In genomic region chr5:123186762-123187161, GRCh38 we compare ENCODE assay signal across 26 cellular contexts.
DNase-seq lines count a peak whose midpoint lies in the region; FAIRE-seq lines count a peak whose summit lies in the region.
"Had no signal": no experiment of that assay in that cellular context is flagged by ENCODE, and none has a peak within 500 bp of the region (broad histone marks: within the 10 kb centered on the region; RNA-seq: fewer than 3 reads in every experiment).

No MANE protein-coding gene starts in this region.

- H3K4ac ChIP-seq in mesendoderm (ENCODE audit: low read depth, low read length), result no peak overlapping the region

- H3K4me1 ChIP-seq in mesendoderm (ENCODE audit: control insufficient read depth, low read depth, low read length), result peaks cover 2% of the 10 kb centered on the region
- H3K4me1 ChIP-seq: A549, BE2C had no signal

- H3K18ac ChIP-seq in mesendoderm (ENCODE audit: low read length), result no peak overlapping the region

- no peak overlapping the region for H2AK5ac ChIP-seq in mesendoderm (ENCODE audit: low read length)

- H3K27ac ChIP-seq in mesendoderm (ENCODE audit: low read depth, low read length), result no peak overlapping the region
- H3K27ac ChIP-seq: A549; BLaER1 treated with 17β-estradiol and CSF1 and Interleukin-3, amounts not matched to agents 10 nM and 100 nM; GM23248 had no signal

- DNase-seq in NCI-H82 (lab: John Stamatoyannopoulos, UW) (peak; percentile 19), NCI-H82 treated with DMSO at 0.1 percent for 48 hours (lab: John Stamatoyannopoulos, UW; ENCODE audit: unreplicated experiment) (no peak), SK-N-DZ (ENCODE audit: low spot score) (peak; percentile 59), mesendoderm (peak; percentile 48), retina (peak; percentile 46), urothelium cell line (ENCODE audit: low spot score) (no peak)
- no peak for DNase-seq in activated T-cell treated with anti-CD3 and anti-CD28 coated beads, Interleukin-2, amount 50 U/mL, for 1 hour
- DNase-seq: 8988T; ACHN; AML-193; BE2C; Calu3; CD4-positive, alpha-beta T cell; CD8-positive, alpha-beta memory T cell; COR-L47; DMS53; DMS79 treated with DMSO at 0.1 percent for 48 hours; GM23248; H7; HCEC 1CT had no signal

- no peak overlapping the region for H3K23ac ChIP-seq in mesendoderm (ENCODE audit: low read length)

- no peak for FAIRE-seq in urothelium cell line (lab: Jason Lieb, UNC)
- FAIRE-seq: A549, G401.6, GM12892, GM19239, H1 had no signal

- no peak overlapping the region for H3K4me2 ChIP-seq in mesendoderm (ENCODE audit: low read length)
- H3K4me2 ChIP-seq: A549; BLaER1 treated with 17β-estradiol and CSF1 and Interleukin-3, amounts not matched to agents 10 nM and 100 nM had no signal

- no CpG with 5 or more reads among the region's 6 CpGs for WGBS in mesendoderm (ENCODE audit: extremely low coverage, insufficient coverage, low lambda C conversion rate)

- no peak overlapping the region for H4K8ac ChIP-seq in mesendoderm (ENCODE audit: low read depth, low read length)

- H3K36me3 ChIP-seq in mesendoderm (ENCODE audit: control insufficient read depth, insufficient read depth, low read length), result no peaks in the 10 kb centered on the region
- H3K36me3 ChIP-seq: BE2C; BLaER1 treated with 17β-estradiol and CSF1 and Interleukin-3, amounts not matched to agents 10 nM and 100 nM had no signal

- no peaks in the 10 kb centered on the region for H3K79me1 ChIP-seq in mesendoderm (ENCODE audit: low read length)

- H3K9ac ChIP-seq in mesendoderm (ENCODE audit: low read length), result no peak overlapping the region
- H3K9ac ChIP-seq: BLaER1 treated with 17β-estradiol and CSF1 and Interleukin-3, amounts not matched to agents 10 nM and 100 nM; GM23248 had no signal

- no peaks in the 10 kb centered on the region for H3K27me3 ChIP-seq in mesendoderm (ENCODE audit: insufficient read depth, low read length, poor library complexity)
- H3K27me3 ChIP-seq: BLaER1 treated with 17β-estradiol and CSF1 and Interleukin-3, amounts not matched to agents 10 nM and 100 nM had no signal

- no peak overlapping the region for H3K4me3 ChIP-seq in mesendoderm (ENCODE audit: low read length)
- H3K4me3 ChIP-seq: A549; BLaER1 treated with 17β-estradiol and CSF1 and Interleukin-3, amounts not matched to agents 10 nM and 100 nM; GM23248 had no signal

- no peak overlapping the region for H2BK120ac ChIP-seq in mesendoderm (ENCODE audit: low read depth, low read length)

- H2BK15ac ChIP-seq in mesendoderm (replicated peaks; ENCODE audit: low read depth), result no peak overlapping the region

- no peaks in the 10 kb centered on the region for H3K79me2 ChIP-seq in mesendoderm (ENCODE audit: control insufficient read depth, insufficient read depth, low read length)

- H4K5ac ChIP-seq in mesendoderm (ENCODE audit: low read length), result no peak overlapping the region

- H3K56ac ChIP-seq in mesendoderm (ENCODE audit: low read length), result no peak overlapping the region

- H2BK5ac ChIP-seq in mesendoderm (ENCODE audit: low read length), result no peak overlapping the region

Comparison
In these comparisons a context has a peak if more than half of its experiments do, and no peak if none do; other contexts are left out.
1. DNase-seq: peak in NCI-H82 (single experiment), SK-N-DZ (single experiment), mesendoderm (single experiment) and retina (single experiment); none in NCI-H82 treated with DMSO at 0.1 percent for 48 hours (single experiment), activated T-cell treated with anti-CD3 and anti-CD28 coated beads, Interleukin-2, amount 50 U/mL, for 1 hour (single experiment) and urothelium cell line (single experiment).